In the genomic region with DNA sequence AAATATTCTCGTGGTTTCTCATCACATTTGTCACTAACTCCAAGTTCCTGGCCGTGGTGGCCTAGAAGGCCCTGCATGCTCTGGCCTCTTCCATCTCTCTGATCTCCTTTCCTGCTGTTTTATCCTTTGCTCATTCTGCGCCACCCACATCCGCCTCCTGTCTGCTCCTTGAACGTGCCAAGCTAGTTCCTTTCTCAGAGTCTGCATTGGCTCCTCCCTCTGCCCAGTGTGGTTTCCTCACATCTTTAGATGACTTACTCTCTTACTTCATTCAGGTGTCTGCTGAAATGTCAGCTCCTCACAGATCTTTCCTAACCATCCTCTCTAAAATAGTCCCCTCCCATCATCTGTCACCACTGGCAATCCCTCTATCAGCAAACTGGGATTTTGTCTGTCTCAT, we compare ENCODE assay signal across 8 cellular contexts.
A peak's percentile ranks its signal among the peaks of the same experiment; 100 is the strongest.
DNase-seq lines count a peak whose midpoint lies in the region; ATAC-seq and TF ChIP-seq lines count a peak whose summit lies in the region.

No MANE protein-coding gene starts in this region.

- H3K9me3 ChIP-seq in mucosa of descending colon = no peaks in the 10 kb centered on the region
- H3K9me3 ChIP-seq in upper lobe of right lung = no peaks in the 10 kb centered on the region

- no peak overlapping the region for H3K27ac ChIP-seq in upper lobe of right lung

- no peaks in the 10 kb centered on the region for H3K27me3 ChIP-seq in upper lobe of right lung

- H3K4me3 ChIP-seq in GM12865 (ENCODE audit: low read depth, low read length) = no peak overlapping the region
- H3K4me3 ChIP-seq in mucosa of descending colon = no peak overlapping the region
- no peak overlapping the region for H3K4me3 ChIP-seq in upper lobe of right lung

- intact Hi-C loops in mucosa of descending colon (cut with DNase I, micrococcal nuclease) (loop anchor here in 1 of 2 donors (10.0 kb wide), 1 partner anchor 157 kb away; a partner anchor contains a TSS), upper lobe of right lung (cut with DNase I) (no loop called here)

- H3K36me3 Mint-ChIP-seq in type B pancreatic cell = no peaks in the 10 kb centered on the region

- no peak for TF ChIP-seq CTCF in GM12865 (IDR thresholded peaks at IDR 0.05; ENCODE audit: insufficient read depth, low read depth, low read length, missing control alignments)
- no peak for TF ChIP-seq CTCF in mucosa of descending colon (IDR thresholded peaks at IDR 0.05)
- no peak for TF ChIP-seq CTCF in upper lobe of right lung (IDR thresholded peaks at IDR 0.05)
- no peak for TF ChIP-seq CTCF in type B pancreatic cell (conservative IDR thresholded peaks at IDR 0.05)

- no peaks in the 10 kb centered on the region for H3K9me3 Mint-ChIP-seq in type B pancreatic cell

- ATAC-seq in mucosa of descending colon = peak; percentile 72
- peak; percentile 69 for ATAC-seq in upper lobe of right lung

- peaks cover 11% of the 10 kb centered on the region for H3K4me1 Mint-ChIP-seq in type B pancreatic cell (ENCODE audit: unreplicated experiment)

- no peak overlapping the region for H3K27ac Mint-ChIP-seq in type B pancreatic cell

- no peaks in the 10 kb centered on the region for H3K4me1 ChIP-seq in mucosa of descending colon (ENCODE audit: low read depth)
- H3K4me1 ChIP-seq in upper lobe of right lung = peaks cover 13% of the 10 kb centered on the region

- no peak overlapping the region for H3K4me3 Mint-ChIP-seq in type B pancreatic cell

- DNase-seq in GM12865 (ENCODE audit: low read depth) (peak; percentile 14), NAMALWA (ENCODE audit: low spot score) (peak; percentile 7), mucosa of descending colon (peak; percentile 40 to 49 (median 41)), upper lobe of right lung (peak; percentile 61), DMS53 treated with DMSO at 0.1 percent for 48 hours (lab: John Stamatoyannopoulos, UW; ENCODE audit: unreplicated experiment) (no peak), DMS 273 treated with DMSO at 0.1 percent for 48 hours (lab: John Stamatoyannopoulos, UW) (no peak), type B pancreatic cell (ENCODE audit: extremely low spot score, unreplicated experiment) (no peak)
- peak; percentile 20 to 22 for DNase-seq in activated T-helper 1 cell treated with anti-CD3 and anti-CD28 coated beads, Interleukin-2, amount 50 U/mL, for 16 hours (ENCODE audit: low read depth in 1 of 2, low spot score in 1 of 2)

- no peaks in the 10 kb centered on the region for H3K27me3 Mint-ChIP-seq in type B pancreatic cell

- H3K36me3 ChIP-seq in mucosa of descending colon (ENCODE audit: low read depth) = no peaks in the 10 kb centered on the region
- no peaks in the 10 kb centered on the region for H3K36me3 ChIP-seq in upper lobe of right lung

Comparison
In these comparisons a context has a peak if more than half of its experiments do, and no peak if none do; other contexts are left out.
1. DNase-seq: peak in GM12865 (single experiment), NAMALWA (single experiment), activated T-helper 1 cell treated with anti-CD3 and anti-CD28 coated beads, Interleukin-2, amount 50 U/mL, for 16 hours (2 of 2), mucosa of descending colon (3 of 3) and upper lobe of right lung (single experiment); none in DMS53 treated with DMSO at 0.1 percent for 48 hours (single experiment), DMS 273 treated with DMSO at 0.1 percent for 48 hours (single experiment) and type B pancreatic cell (single experiment).